ENCODE assay signal across 1 cellular context in the genomic region with DNA sequence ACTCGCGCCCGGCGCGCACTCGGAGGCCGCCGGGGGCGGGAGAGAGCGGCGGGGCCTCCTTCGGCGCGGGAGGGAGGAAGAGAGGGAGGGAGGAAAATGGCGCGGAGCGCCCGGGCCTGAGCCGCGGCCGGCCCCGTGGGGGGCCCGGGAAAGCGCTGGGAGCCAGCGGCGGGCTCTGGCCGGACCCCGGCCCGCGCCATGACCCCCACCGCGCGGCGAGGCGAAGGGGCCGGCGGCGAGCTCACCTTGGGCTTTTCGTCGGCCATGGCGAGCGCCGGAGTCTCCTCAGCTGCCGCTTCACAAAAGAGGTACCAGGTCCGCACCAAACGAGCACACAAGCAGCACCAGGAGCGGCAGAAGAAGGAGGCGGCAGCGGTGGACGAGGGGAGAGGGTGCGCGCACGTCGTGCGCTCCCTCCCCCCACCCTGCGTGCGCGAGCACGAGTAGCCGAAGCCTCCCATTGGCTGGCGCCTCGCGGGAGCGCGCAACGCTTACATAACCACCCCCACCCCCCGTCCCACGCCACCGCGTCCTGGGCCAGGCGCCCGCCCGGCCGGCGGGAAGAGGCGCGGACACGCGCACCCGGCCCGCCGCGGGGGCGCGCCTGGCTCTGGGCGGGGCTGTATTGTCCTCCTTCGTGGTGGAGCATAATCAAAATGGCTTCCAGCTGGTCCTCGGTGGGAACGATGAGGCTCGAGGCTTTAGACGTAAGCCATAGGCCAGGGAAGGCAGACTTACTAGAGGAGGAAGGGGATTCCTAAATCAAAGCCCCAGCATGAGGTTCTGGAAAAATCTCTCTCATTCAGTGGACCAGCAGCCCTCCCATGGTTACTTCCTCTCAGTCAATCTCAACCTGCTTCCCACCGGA.
A peak's percentile ranks its signal among the peaks of the same experiment; 100 is the strongest.
TF ChIP-seq lines count a peak whose summit lies in the region.

A gene (minus strand): TSS at position 391 of the 868 bp plus-strand sequence. CDS start 125 bp downstream, at position 266.

TF ChIP-seq in A549, 52 proteins besides CTCF, POLR2A, EP300 and RAD21 (continued from another document):
- TF ChIP-seq, protein P1, sequence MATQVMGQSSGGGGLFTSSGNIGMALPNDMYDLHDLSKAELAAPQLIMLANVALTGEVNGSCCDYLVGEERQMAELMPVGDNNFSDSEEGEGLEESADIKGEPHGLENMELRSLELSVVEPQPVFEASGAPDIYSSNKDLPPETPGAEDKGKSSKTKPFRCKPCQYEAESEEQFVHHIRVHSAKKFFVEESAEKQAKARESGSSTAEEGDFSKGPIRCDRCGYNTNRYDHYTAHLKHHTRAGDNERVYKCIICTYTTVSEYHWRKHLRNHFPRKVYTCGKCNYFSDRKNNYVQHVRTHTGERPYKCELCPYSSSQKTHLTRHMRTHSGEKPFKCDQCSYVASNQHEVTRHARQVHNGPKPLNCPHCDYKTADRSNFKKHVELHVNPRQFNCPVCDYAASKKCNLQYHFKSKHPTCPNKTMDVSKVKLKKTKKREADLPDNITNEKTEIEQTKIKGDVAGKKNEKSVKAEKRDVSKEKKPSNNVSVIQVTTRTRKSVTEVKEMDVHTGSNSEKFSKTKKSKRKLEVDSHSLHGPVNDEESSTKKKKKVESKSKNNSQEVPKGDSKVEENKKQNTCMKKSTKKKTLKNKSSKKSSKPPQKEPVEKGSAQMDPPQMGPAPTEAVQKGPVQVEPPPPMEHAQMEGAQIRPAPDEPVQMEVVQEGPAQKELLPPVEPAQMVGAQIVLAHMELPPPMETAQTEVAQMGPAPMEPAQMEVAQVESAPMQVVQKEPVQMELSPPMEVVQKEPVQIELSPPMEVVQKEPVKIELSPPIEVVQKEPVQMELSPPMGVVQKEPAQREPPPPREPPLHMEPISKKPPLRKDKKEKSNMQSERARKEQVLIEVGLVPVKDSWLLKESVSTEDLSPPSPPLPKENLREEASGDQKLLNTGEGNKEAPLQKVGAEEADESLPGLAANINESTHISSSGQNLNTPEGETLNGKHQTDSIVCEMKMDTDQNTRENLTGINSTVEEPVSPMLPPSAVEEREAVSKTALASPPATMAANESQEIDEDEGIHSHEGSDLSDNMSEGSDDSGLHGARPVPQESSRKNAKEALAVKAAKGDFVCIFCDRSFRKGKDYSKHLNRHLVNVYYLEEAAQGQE (IDR thresholded peaks at IDR 0.05) = no peak
- 0 out of 2 replicates have a peak, but pooled peaks have one; percentile 77 for TF ChIP-seq TP53 (CRISPR knock-in tag; IDR thresholded peaks at IDR 0.05)
- peak; percentile 82 for TF ChIP-seq MAZ (IDR thresholded peaks at IDR 0.05; ENCODE audit: borderline replicate concordance, low read depth, low read length)
- no peak for TF ChIP-seq RCOR1 (IDR thresholded peaks at IDR 0.05; ENCODE audit: low read depth, low read length)
- peak; percentile 51; the same call in 1 of the 2 replicates for TF ChIP-seq KDM5A (IDR thresholded peaks at IDR 0.05)
- no peak for TF ChIP-seq ZC3H11A (IDR thresholded peaks at IDR 0.05)
- TF ChIP-seq RNF2 (IDR thresholded peaks at IDR 0.05; ENCODE audit: borderline replicate concordance, low read depth) = no peak
- TF ChIP-seq ZFP36 (IDR thresholded peaks at IDR 0.05; ENCODE audit: borderline replicate concordance, partially characterized antibody) = no peak
- no peak for TF ChIP-seq JUNB (IDR thresholded peaks at IDR 0.05)
- TF ChIP-seq ZNF302 (CRISPR knock-in tag; IDR thresholded peaks at IDR 0.05) = peak; percentile 70; the same call in 1 of the 2 replicates
- TF ChIP-seq, protein P2, sequence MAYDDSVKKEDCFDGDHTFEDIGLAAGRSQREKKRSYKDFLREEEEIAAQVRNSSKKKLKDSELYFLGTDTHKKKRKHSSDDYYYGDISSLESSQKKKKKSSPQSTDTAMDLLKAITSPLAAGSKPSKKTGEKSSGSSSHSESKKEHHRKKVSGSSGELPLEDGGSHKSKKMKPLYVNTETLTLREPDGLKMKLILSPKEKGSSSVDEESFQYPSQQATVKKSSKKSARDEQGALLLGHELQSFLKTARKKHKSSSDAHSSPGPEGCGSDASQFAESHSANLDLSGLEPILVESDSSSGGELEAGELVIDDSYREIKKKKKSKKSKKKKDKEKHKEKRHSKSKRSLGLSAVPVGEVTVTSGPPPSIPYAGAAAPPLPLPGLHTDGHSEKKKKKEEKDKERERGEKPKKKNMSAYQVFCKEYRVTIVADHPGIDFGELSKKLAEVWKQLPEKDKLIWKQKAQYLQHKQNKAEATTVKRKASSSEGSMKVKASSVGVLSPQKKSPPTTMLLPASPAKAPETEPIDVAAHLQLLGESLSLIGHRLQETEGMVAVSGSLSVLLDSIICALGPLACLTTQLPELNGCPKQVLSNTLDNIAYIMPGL (CRISPR knock-in tag; IDR thresholded peaks at IDR 0.05; ENCODE audit: borderline replicate concordance) = no peak
- TF ChIP-seq, protein P3, sequence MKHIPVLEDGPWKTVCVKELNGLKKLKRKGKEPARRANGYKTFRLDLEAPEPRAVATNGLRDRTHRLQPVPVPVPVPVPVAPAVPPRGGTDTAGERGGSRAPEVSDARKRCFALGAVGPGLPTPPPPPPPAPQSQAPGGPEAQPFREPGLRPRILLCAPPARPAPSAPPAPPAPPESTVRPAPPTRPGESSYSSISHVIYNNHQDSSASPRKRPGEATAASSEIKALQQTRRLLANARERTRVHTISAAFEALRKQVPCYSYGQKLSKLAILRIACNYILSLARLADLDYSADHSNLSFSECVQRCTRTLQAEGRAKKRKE (CRISPR knock-in tag; IDR thresholded peaks at IDR 0.05; ENCODE audit: low read depth) = peak; percentile 98
- TF ChIP-seq CHD2 (IDR thresholded peaks at IDR 0.05; ENCODE audit: low read length, partially characterized antibody) = no peak
- no peak for TF ChIP-seq NR3C1 (IDR thresholded peaks at IDR 0.05)
- TF ChIP-seq, protein P4, sequence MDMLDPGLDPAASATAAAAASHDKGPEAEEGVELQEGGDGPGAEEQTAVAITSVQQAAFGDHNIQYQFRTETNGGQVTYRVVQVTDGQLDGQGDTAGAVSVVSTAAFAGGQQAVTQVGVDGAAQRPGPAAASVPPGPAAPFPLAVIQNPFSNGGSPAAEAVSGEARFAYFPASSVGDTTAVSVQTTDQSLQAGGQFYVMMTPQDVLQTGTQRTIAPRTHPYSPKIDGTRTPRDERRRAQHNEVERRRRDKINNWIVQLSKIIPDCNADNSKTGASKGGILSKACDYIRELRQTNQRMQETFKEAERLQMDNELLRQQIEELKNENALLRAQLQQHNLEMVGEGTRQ (IDR thresholded peaks at IDR 0.05) = no peak
- TF ChIP-seq RFX5 (IDR thresholded peaks at IDR 0.05) = peak; percentile 41; the same call in 1 of the 2 replicates
- no peak for TF ChIP-seq SREBF2 (IDR thresholded peaks at IDR 0.05)
- TF ChIP-seq FOXS1 (CRISPR knock-in tag; IDR thresholded peaks at IDR 0.05) = peak; percentile 96
- no peak for TF ChIP-seq NFE2L2 (conservative IDR thresholded peaks at IDR 0.05; ENCODE audit: low read length)
- TF ChIP-seq CBX8 (IDR thresholded peaks at IDR 0.05) = no peak
- TF ChIP-seq EHF (CRISPR knock-in tag; IDR thresholded peaks at IDR 0.05) = peak; percentile 97
- TF ChIP-seq JUN (IDR thresholded peaks at IDR 0.05) = peak; percentile 84 to 97
- TF ChIP-seq, protein P5, sequence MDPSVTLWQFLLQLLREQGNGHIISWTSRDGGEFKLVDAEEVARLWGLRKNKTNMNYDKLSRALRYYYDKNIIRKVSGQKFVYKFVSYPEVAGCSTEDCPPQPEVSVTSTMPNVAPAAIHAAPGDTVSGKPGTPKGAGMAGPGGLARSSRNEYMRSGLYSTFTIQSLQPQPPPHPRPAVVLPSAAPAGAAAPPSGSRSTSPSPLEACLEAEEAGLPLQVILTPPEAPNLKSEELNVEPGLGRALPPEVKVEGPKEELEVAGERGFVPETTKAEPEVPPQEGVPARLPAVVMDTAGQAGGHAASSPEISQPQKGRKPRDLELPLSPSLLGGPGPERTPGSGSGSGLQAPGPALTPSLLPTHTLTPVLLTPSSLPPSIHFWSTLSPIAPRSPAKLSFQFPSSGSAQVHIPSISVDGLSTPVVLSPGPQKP (IDR thresholded peaks at IDR 0.05; ENCODE audit: low read depth, low read length) = no peak
- no peak for TF ChIP-seq MAFK (IDR thresholded peaks at IDR 0.05; ENCODE audit: partially characterized antibody)
- TF ChIP-seq PHF8 (IDR thresholded peaks at IDR 0.05; ENCODE audit: borderline replicate concordance, low read depth) = peak; percentile 38
- TF ChIP-seq CEBPB (IDR thresholded peaks at IDR 0.05) = peak in 1 of 2 experiments; percentile 75; a peak in 1 of 4 replicates
- TF ChIP-seq HDAC2 (IDR thresholded peaks at IDR 0.05) = no peak
- no peak for TF ChIP-seq KDM1A (IDR thresholded peaks at IDR 0.05; ENCODE audit: low read depth)
- peak; percentile 56; the same call in 1 of the 2 replicates for TF ChIP-seq NPAS2 (CRISPR knock-in tag; IDR thresholded peaks at IDR 0.05; ENCODE audit: borderline replicate concordance)
- no peak for TF ChIP-seq ESRRA (IDR thresholded peaks at IDR 0.05; ENCODE audit: borderline replicate concordance, low read length)
- TF ChIP-seq SMC3 (IDR thresholded peaks at IDR 0.05) = no peak
- TF ChIP-seq, protein P6, sequence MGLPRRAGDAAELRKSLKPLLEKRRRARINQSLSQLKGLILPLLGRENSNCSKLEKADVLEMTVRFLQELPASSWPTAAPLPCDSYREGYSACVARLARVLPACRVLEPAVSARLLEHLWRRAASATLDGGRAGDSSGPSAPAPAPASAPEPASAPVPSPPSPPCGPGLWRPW (IDR thresholded peaks at IDR 0.05) = no peak
- TF ChIP-seq HOXB5 (CRISPR knock-in tag; IDR thresholded peaks at IDR 0.05) = peak; percentile 97
- no peak for TF ChIP-seq CHD4 (IDR thresholded peaks at IDR 0.05; ENCODE audit: borderline replicate concordance)
- TF ChIP-seq, protein P7, sequence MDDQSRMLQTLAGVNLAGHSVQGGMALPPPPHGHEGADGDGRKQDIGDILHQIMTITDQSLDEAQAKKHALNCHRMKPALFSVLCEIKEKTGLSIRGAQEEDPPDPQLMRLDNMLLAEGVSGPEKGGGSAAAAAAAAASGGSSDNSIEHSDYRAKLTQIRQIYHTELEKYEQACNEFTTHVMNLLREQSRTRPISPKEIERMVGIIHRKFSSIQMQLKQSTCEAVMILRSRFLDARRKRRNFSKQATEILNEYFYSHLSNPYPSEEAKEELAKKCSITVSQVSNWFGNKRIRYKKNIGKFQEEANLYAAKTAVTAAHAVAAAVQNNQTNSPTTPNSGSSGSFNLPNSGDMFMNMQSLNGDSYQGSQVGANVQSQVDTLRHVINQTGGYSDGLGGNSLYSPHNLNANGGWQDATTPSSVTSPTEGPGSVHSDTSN (IDR thresholded peaks at IDR 0.05) = no peak
- TF ChIP-seq, protein P8, sequence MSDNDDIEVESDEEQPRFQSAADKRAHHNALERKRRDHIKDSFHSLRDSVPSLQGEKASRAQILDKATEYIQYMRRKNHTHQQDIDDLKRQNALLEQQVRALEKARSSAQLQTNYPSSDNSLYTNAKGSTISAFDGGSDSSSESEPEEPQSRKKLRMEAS (IDR thresholded peaks at IDR 0.05) = peak; percentile 73
- TF ChIP-seq HOXA7 (CRISPR knock-in tag; IDR thresholded peaks at IDR 0.05) = peak; percentile 76; the same call in 1 of the 2 replicates
- peak; percentile 99 for TF ChIP-seq HOXB13 (CRISPR knock-in tag; IDR thresholded peaks at IDR 0.05; ENCODE audit: low read depth)
- no peak for TF ChIP-seq POLR2AphosphoS2 (conservative IDR thresholded peaks at IDR 0.05; ENCODE audit: low read length)
- TF ChIP-seq RARB (CRISPR knock-in tag; IDR thresholded peaks at IDR 0.05) = no peak
- TF ChIP-seq BHLHE40 (IDR thresholded peaks at IDR 0.05; ENCODE audit: low read depth, low read length) = no peak
- TF ChIP-seq HEYL (CRISPR knock-in tag; IDR thresholded peaks at IDR 0.05) = no peak; the same call in 1 of the 2 replicates
- no peak for TF ChIP-seq MYC (IDR thresholded peaks at IDR 0.05; ENCODE audit: borderline replicate concordance, low read length)
- no peak for TF ChIP-seq CBX2 (IDR thresholded peaks at IDR 0.05; ENCODE audit: borderline replicate concordance, low read depth)
